Comparison of ENCODE assay signal across 8 cellular contexts in the genomic region with DNA sequence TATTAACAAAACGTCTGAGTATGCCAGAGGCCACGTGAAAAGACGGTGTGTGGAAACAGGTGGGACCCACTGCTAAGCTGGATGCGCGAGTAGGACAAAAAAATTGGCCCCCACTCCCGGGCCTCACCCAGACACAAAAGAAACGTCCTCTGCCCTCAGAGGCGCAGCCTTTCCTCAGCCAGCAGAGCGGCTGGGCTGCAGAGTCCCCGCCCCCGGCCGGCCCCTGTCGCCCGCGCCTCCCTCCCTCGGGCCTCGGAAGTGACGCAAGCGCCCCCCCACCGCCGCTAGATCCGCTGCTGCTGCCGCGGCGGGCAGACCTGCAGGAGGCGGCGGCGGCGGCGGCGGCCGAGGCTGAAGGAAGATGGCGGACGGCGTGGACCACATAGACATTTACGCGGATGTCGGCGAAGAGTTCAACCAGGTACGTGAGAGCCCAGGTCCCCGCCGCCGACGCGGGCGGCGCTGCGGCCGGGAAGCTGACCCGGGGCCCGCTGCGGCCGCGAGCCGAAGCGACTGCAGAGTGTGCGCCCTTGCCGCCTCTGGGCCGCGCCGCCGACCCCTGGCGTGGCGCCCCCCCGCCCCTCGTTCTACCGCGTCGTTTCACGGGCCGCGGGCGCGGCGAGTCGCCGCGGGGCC. TPM values are rescaled to one million over a fixed set of nuclear protein-coding genes. Genes with fewer than 3 reads are reported as not detected.
A peak's percentile ranks its signal among the peaks of the same experiment; 100 is the strongest.
DNase-seq lines count a peak whose midpoint lies in the region; ATAC-seq and TF ChIP-seq lines count a peak whose summit lies in the region.

CPSF6 (plus strand) TSS at position 284 of the 636 bp plus-strand sequence; CDS start at position 362, 78 bp downstream.

- peaks cover 0 to 24% of the 10 kb centered on the region in 2 donors for H3K36me3 Mint-ChIP-seq in CD4-positive, alpha-beta memory T cell
- H3K36me3 Mint-ChIP-seq in activated CD4-positive, alpha-beta memory T cell treated with anti-CD3 and anti-CD28 coated beads for 36 hours: peaks cover 11% of the 10 kb centered on the region

- DNase-seq in CD4-positive, alpha-beta memory T cell: peak; percentile 95 to 96 (median 95)
- DNase-seq in HK-2 (ENCODE audit: unreplicated experiment) (peak; percentile 93), NCI-H82 treated with DMSO at 0.1 percent for 48 hours (lab: John Stamatoyannopoulos, UW; ENCODE audit: unreplicated experiment) (peak; percentile 73), dermis microvascular lymphatic vessel endothelial cell (ENCODE audit: low read depth in 2 of 2) (peak; percentile 60 to 95), right lobe of liver (peak; percentile 98 to 99 (median 98))
- peak; percentile 98 for DNase-seq in activated CD4-positive, alpha-beta memory T cell treated with anti-CD3 and anti-CD28 coated beads for 36 hours
- DNase-seq in stimulated activated CD4-positive, alpha-beta T cell treated with anti-CD3 and anti-CD28 coated beads, Interleukin-4, amount 100 ng/mL, for 24 hours: peak; percentile 96

- intact Hi-C loops in CD4-positive, alpha-beta memory T cell (cut with micrococcal nuclease): loop anchor here (1.0 to 5.0 kb wide), 9 partner anchors 15 to 1971 kb away; partner anchors contain the start of genes CAND1, CCT2, CNOT2 and MDM1
- intact Hi-C loops in activated CD4-positive, alpha-beta memory T cell treated with anti-CD3 and anti-CD28 coated beads for 36 hours (cut with micrococcal nuclease): loop anchor here (1.0 to 2.0 kb wide), 6 partner anchors 77 to 1003 kb away; partner anchors contain the start of genes CCT2 and CNOT2
- intact Hi-C loops in right lobe of liver (cut with DNase I): no loop called here

- ATAC-seq in GM19455 (IDR thresholded peaks at IDR 0.05; ENCODE audit: unreplicated experiment) (peak; percentile 92), right lobe of liver (peak; percentile 99 to 100 (median 99))

- no peaks in the 10 kb centered on the region for H3K27me3 ChIP-seq in CD4-positive, alpha-beta memory T cell (ENCODE audit: insufficient read depth, low read length)
- no peaks in the 10 kb centered on the region for H3K27me3 ChIP-seq in right lobe of liver

- no peak for TF ChIP-seq CTCF in right lobe of liver (IDR thresholded peaks at IDR 0.05)

- H3K4me1 ChIP-seq in CD4-positive, alpha-beta memory T cell (ENCODE audit: insufficient read depth, low read length): peaks cover 52% of the 10 kb centered on the region
- H3K4me1 ChIP-seq in right lobe of liver: peaks cover 0 to 18% (median 6%) of the 10 kb centered on the region in 4 donors

- no peaks in the 10 kb centered on the region for H3K9me3 Mint-ChIP-seq in CD4-positive, alpha-beta memory T cell
- no peaks in the 10 kb centered on the region for H3K9me3 Mint-ChIP-seq in activated CD4-positive, alpha-beta memory T cell treated with anti-CD3 and anti-CD28 coated beads for 36 hours

- CTCF ChIA-PET in CD4-positive, alpha-beta memory T cell (lab: Charles Lee; ENCODE audit: partially characterized antibody): interaction anchor here (0.6 to 1.1 kb wide), 3 partner anchors 10 to 84 kb away, joined by 3 to 5 read pairs (median 3); no protein-coding TSS in a partner anchor
- CTCF ChIA-PET in activated CD4-positive, alpha-beta memory T cell treated with anti-CD3 and anti-CD28 coated beads for 36 hours (lab: Charles Lee): interaction anchor here (1.2 to 1.7 kb wide), 3 partner anchors 13 to 82 kb away, joined by 4 to 5 read pairs (median 4); no protein-coding TSS in a partner anchor

- peaks cover 36 to 57% (median 47%) of the 10 kb centered on the region in 4 donors for H3K4me1 Mint-ChIP-seq in CD4-positive, alpha-beta memory T cell
- peaks cover 46% of the 10 kb centered on the region for H3K4me1 Mint-ChIP-seq in activated CD4-positive, alpha-beta memory T cell treated with anti-CD3 and anti-CD28 coated beads for 36 hours (ENCODE audit: low read depth)

- H3K36me3 ChIP-seq in CD4-positive, alpha-beta memory T cell (ENCODE audit: insufficient read depth, low read length): no peaks in the 10 kb centered on the region
- H3K36me3 ChIP-seq in right lobe of liver: no peaks in the 10 kb centered on the region

- peak within 1 kb of the TSS; percentile 96 to 100 (median 98) for H3K4me3 Mint-ChIP-seq in CD4-positive, alpha-beta memory T cell
- H3K4me3 Mint-ChIP-seq in activated CD4-positive, alpha-beta memory T cell treated with anti-CD3 and anti-CD28 coated beads for 36 hours: peak within 1 kb of the TSS; percentile 96

- WGBS in right lobe of liver (ENCODE audit: insufficient coverage, low coverage, low lambda C conversion rate, missing lambda C conversion rate): 0% methylated on average over 16 of the region's 78 CpGs

- peak within 1 kb of the TSS; percentile 60 to 94 for H3K4me3 ChIP-seq in CD4-positive, alpha-beta memory T cell (ENCODE audit: low read length in 2 of 2)
- H3K4me3 ChIP-seq in right lobe of liver: peak within 1 kb of the TSS; percentile 67 to 74 (median 70)

- TF ChIP-seq POLR2A in right lobe of liver (IDR thresholded peaks at IDR 0.05): peak; percentile 96

- H3K27ac ChIP-seq in CD4-positive, alpha-beta memory T cell (ENCODE audit: low read depth, low read length): peak within 1 kb of the TSS; percentile 89
- H3K27ac ChIP-seq in right lobe of liver: peak within 1 kb of the TSS; percentile 87 to 92 (median 88)

- POLR2A ChIA-PET in CD4-positive, alpha-beta memory T cell (lab: Charles Lee; ENCODE audit: partially characterized antibody): interaction anchor here (1.0 to 4.4 kb wide), 9 partner anchors 10 to 432 kb away, joined by 3 to 31 read pairs (median 6); partner anchors contain the start of genes FRS2 and MDM2
- POLR2A ChIA-PET in activated CD4-positive, alpha-beta memory T cell treated with anti-CD3 and anti-CD28 coated beads for 36 hours (lab: Charles Lee): interaction anchor here (0.6 to 2.2 kb wide), 6 partner anchors 12 to 431 kb away, joined by 3 to 10 read pairs (median 4); partner anchors contain the start of gene MDM2

- peak within 1 kb of the TSS; percentile 98 to 100 (median 99) for H3K27ac Mint-ChIP-seq in CD4-positive, alpha-beta memory T cell
- peak within 1 kb of the TSS; percentile 99 for H3K27ac Mint-ChIP-seq in activated CD4-positive, alpha-beta memory T cell treated with anti-CD3 and anti-CD28 coated beads for 36 hours

- no peaks in the 10 kb centered on the region for H3K27me3 Mint-ChIP-seq in CD4-positive, alpha-beta memory T cell
- no peaks in the 10 kb centered on the region for H3K27me3 Mint-ChIP-seq in activated CD4-positive, alpha-beta memory T cell treated with anti-CD3 and anti-CD28 coated beads for 36 hours

- no peaks in the 10 kb centered on the region for H3K9me3 ChIP-seq in CD4-positive, alpha-beta memory T cell (ENCODE audit: control insufficient read depth in 1 of 2, low read length in 2 of 2)
- no peaks in the 10 kb centered on the region for H3K9me3 ChIP-seq in right lobe of liver

RNA-seq across cellular contexts. Expression of gene CPSF6, which starts in this region (rescaled TPM):
- total RNA-seq in CD4-positive, alpha-beta memory T cell: 100 to 1,000 TPM; 109 to 120 TPM
- polyA plus RNA-seq in CD4-positive, alpha-beta memory T cell: 10 to 100 TPM; 55.7 to 61.3 TPM
- 10 to 100 TPM; 86.6 to 90.0 TPM for total RNA-seq in activated CD4-positive, alpha-beta memory T cell treated with anti-CD3 and anti-CD28 coated beads for 36 hours
- total RNA-seq in dermis microvascular lymphatic vessel endothelial cell (17.1 and 17.7 TPM in 2 replicates), right lobe of liver (10 to 100 TPM; 11.6 to 25.2 (median 15.9) TPM)

Comparison
In these comparisons a context has a peak if more than half of its experiments do, and no peak if none do; other contexts are left out.
1. Peak in every context shown above with its lines: DNase-seq, ATAC-seq, H3K4me3 ChIP-seq and H3K27ac ChIP-seq.
2. intact Hi-C loops: an anchor here in CD4-positive, alpha-beta memory T cell (1.0 to 5.0 kb wide) and activated CD4-positive, alpha-beta memory T cell treated with anti-CD3 and anti-CD28 coated beads for 36 hours (1.0 to 2.0 kb wide); none called in right lobe of liver.